In genomic region chr5:169226904-169227303, GRCh38 we compare ENCODE assay signal across 13 cellular contexts.
"Had no signal": no experiment of that assay in that cellular context is flagged by ENCODE, and none has a peak within 500 bp of the region (broad histone marks: within the 10 kb centered on the region; RNA-seq: fewer than 3 reads in every experiment).

No MANE protein-coding gene starts in this region.

- H3K27me3 Mint-ChIP-seq: activated CD4-positive, alpha-beta memory T cell treated with anti-CD3 and anti-CD28 coated beads, Interleukin-2, amount 10 ng/mL, durations not matched to agents 7 days and 5 days; activated naive CD8-positive, alpha-beta T cell treated with anti-CD3 and anti-CD28 coated beads, Interleukin-2, amount 10 ng/mL, durations not matched to agents 7 days and 5 days had no signal

- H3K36me3 ChIP-seq: breast epithelium, transverse colon had no signal

- ATAC-seq: esophagus mucosa; left colon; naive thymus-derived CD4-positive, alpha-beta T cell had no signal

- H3K27me3 ChIP-seq: breast epithelium, dorsolateral prefrontal cortex, transverse colon had no signal

- H3K4me3 Mint-ChIP-seq: activated CD4-positive, alpha-beta memory T cell treated with anti-CD3 and anti-CD28 coated beads, Interleukin-2, amount 10 ng/mL, durations not matched to agents 7 days and 5 days; activated naive CD8-positive, alpha-beta T cell treated with anti-CD3 and anti-CD28 coated beads, Interleukin-2, amount 10 ng/mL, durations not matched to agents 7 days and 5 days; naive thymus-derived CD4-positive, alpha-beta T cell had no signal

- H3K4me1 ChIP-seq: breast epithelium, transverse colon had no signal

- H3K27ac ChIP-seq: breast epithelium, dorsolateral prefrontal cortex, transverse colon had no signal

- DNase-seq: activated CD4-positive, alpha-beta memory T cell treated with anti-CD3 and anti-CD28 coated beads, Interleukin-2, amount 10 ng/mL, durations not matched to agents 7 days and 5 days; activated naive CD8-positive, alpha-beta T cell treated with anti-CD3 and anti-CD28 coated beads, Interleukin-2, amount 10 ng/mL, durations not matched to agents 7 days and 5 days; activated T-cell treated with anti-CD3 and anti-CD28 coated beads, Interleukin-2, amount 50 U/mL, for 48 hours; aorta; dorsolateral prefrontal cortex; left colon; naive thymus-derived CD4-positive, alpha-beta T cell; posterior cingulate gyrus; small intestine; T1000; transverse colon had no signal

- H3K9me3 ChIP-seq: breast epithelium, transverse colon had no signal

- H3K4me3 ChIP-seq: breast epithelium, dorsolateral prefrontal cortex, transverse colon had no signal

- H3K27ac Mint-ChIP-seq: activated CD4-positive, alpha-beta memory T cell treated with anti-CD3 and anti-CD28 coated beads, Interleukin-2, amount 10 ng/mL, durations not matched to agents 7 days and 5 days; activated naive CD8-positive, alpha-beta T cell treated with anti-CD3 and anti-CD28 coated beads, Interleukin-2, amount 10 ng/mL, durations not matched to agents 7 days and 5 days; naive thymus-derived CD4-positive, alpha-beta T cell had no signal

- H3K9me3 Mint-ChIP-seq: activated CD4-positive, alpha-beta memory T cell treated with anti-CD3 and anti-CD28 coated beads, Interleukin-2, amount 10 ng/mL, durations not matched to agents 7 days and 5 days; activated naive CD8-positive, alpha-beta T cell treated with anti-CD3 and anti-CD28 coated beads, Interleukin-2, amount 10 ng/mL, durations not matched to agents 7 days and 5 days had no signal

- H3K36me3 Mint-ChIP-seq: activated naive CD8-positive, alpha-beta T cell treated with anti-CD3 and anti-CD28 coated beads, Interleukin-2, amount 10 ng/mL, durations not matched to agents 7 days and 5 days; naive thymus-derived CD4-positive, alpha-beta T cell had no signal

- H3K4me1 Mint-ChIP-seq: activated CD4-positive, alpha-beta memory T cell treated with anti-CD3 and anti-CD28 coated beads, Interleukin-2, amount 10 ng/mL, durations not matched to agents 7 days and 5 days; activated naive CD8-positive, alpha-beta T cell treated with anti-CD3 and anti-CD28 coated beads, Interleukin-2, amount 10 ng/mL, durations not matched to agents 7 days and 5 days; naive thymus-derived CD4-positive, alpha-beta T cell had no signal
